In the genomic region with DNA sequence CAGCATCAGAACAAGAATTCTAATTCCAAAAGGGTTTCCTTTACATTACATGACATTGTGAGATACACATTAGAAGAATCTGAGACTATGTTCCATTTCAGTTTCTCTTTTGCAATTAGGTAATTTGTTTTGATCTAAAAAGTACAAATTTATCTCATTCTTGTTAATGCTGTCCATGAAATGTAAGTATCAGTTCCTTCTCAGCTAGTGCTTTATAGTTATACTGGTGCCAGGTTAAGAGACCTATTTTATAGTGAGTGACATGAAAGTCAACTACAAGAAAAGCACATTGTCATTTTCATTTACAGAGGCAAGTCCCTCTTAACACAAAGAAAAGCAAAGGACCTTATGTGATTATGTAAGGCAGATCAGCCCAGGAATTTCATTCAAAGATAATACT, we compare ENCODE assay signal across 17 cellular contexts. TPM values are rescaled to one million over a fixed set of nuclear protein-coding genes. Genes with fewer than 3 reads are reported as not detected.
DNase-seq lines count a peak whose midpoint lies in the region; FAIRE-seq and TF ChIP-seq lines count a peak whose summit lies in the region.
"Had no signal": no experiment of that assay in that cellular context is flagged by ENCODE, and none has a peak within 500 bp of the region (broad histone marks: within the 10 kb centered on the region; RNA-seq: fewer than 3 reads in every experiment).

No MANE protein-coding gene starts in this region.

- no peak for TF ChIP-seq POLR2A in GM12891 (IDR thresholded peaks at IDR 0.05; ENCODE audit: low read depth, low read length)

- no peak for DNase-seq in activated T-cell treated with anti-CD3 and anti-CD28 coated beads, Interleukin-2, amount 50 U/mL, for 24 hours
- no peak for DNase-seq in activated T-cell treated with anti-CD3 and anti-CD28 coated beads, Interleukin-2, amount 50 U/mL, for 1 hour
- DNase-seq in GM12891 (ENCODE audit: insufficient read length, low spot score) (no peak), NCI-H1048 (lab: John Stamatoyannopoulos, UW) (no peak), ecto neural progenitor cell (ENCODE audit: low spot score) (no peak), SIG-M5 treated with dmso at 0.1 percent for 504 hours (lab: John Stamatoyannopoulos, UW; ENCODE audit: unreplicated experiment) (no peak)
- DNase-seq: activated CD8-positive, alpha-beta memory T cell treated with anti-CD3 and anti-CD28 coated beads, Interleukin-2, amount 50 U/mL, for 4 hours; erythroblast; MG63; NCI-H2029; NCI-H524; stomach; uterus; WERI-Rb-1 had no signal

- peaks cover 49% of the 10 kb centered on the region for H3K36me3 ChIP-seq in OCI-LY3 (replicated peaks; ENCODE audit: low read depth, low read length)
- H3K36me3 ChIP-seq: uterus, WERI-Rb-1 had no signal

- no peak overlapping the region for H3K4me3 ChIP-seq in OCI-LY3 (ENCODE audit: low read length)
- H3K4me3 ChIP-seq: MG63, stomach, uterus had no signal

- H3K4me1 Mint-ChIP-seq in activated T-cell treated with anti-CD3 and anti-CD28 coated beads, Interleukin-2, amount 50 U/mL, for 24 hours (ENCODE audit: low read depth): peaks cover 16% of the 10 kb centered on the region

- H3K79me2 ChIP-seq in OCI-LY3 (ENCODE audit: low read length): no peaks in the 10 kb centered on the region

- peaks cover 3% of the 10 kb centered on the region for H3K9me3 Mint-ChIP-seq in activated T-cell treated with anti-CD3 and anti-CD28 coated beads, Interleukin-2, amount 50 U/mL, for 24 hours

- H2AFZ ChIP-seq in OCI-LY3 (ENCODE audit: low read depth, low read length): no peak overlapping the region

- H3K27me3 Mint-ChIP-seq in activated T-cell treated with anti-CD3 and anti-CD28 coated beads, Interleukin-2, amount 50 U/mL, for 24 hours: no peaks in the 10 kb centered on the region

- no peak for TF ChIP-seq CTCF in OCI-LY3 (IDR thresholded peaks at IDR 0.05; ENCODE audit: low read depth, low read length)

- H3K4me3 Mint-ChIP-seq in activated T-cell treated with anti-CD3 and anti-CD28 coated beads, Interleukin-2, amount 50 U/mL, for 24 hours: no peak overlapping the region

- H3K4me2 ChIP-seq in OCI-LY3 (ENCODE audit: low read length): peak overlapping the region; percentile 82

- peak overlapping the region; percentile 95 for H3K27ac ChIP-seq in OCI-LY3 (ENCODE audit: low read length)
- H3K27ac ChIP-seq: uterus, WERI-Rb-1 had no signal

- H4K20me1 ChIP-seq in OCI-LY3 (ENCODE audit: insufficient read depth, low read length): no peaks in the 10 kb centered on the region

- FAIRE-seq in GM12891 (lab: Jason Lieb, UNC) (peak; percentile 72), endometrium (lab: Jason Lieb, UNC) (peak; percentile 12)
- FAIRE-seq: RCC 7860 had no signal

- peak overlapping the region; percentile 44 for H3K9ac ChIP-seq in OCI-LY3 (ENCODE audit: low read length)

- peak overlapping the region; percentile 42 for H3K27ac Mint-ChIP-seq in activated T-cell treated with anti-CD3 and anti-CD28 coated beads, Interleukin-2, amount 50 U/mL, for 24 hours

- no peaks in the 10 kb centered on the region for H3K9me3 ChIP-seq in OCI-LY3 (ENCODE audit: insufficient read depth, low read length)
- H3K9me3 ChIP-seq: MG63, stomach, uterus had no signal

- peaks cover 29% of the 10 kb centered on the region for H3K36me3 Mint-ChIP-seq in activated T-cell treated with anti-CD3 and anti-CD28 coated beads, Interleukin-2, amount 50 U/mL, for 24 hours (ENCODE audit: low read depth)

- H3K4me1 ChIP-seq in OCI-LY3 (ENCODE audit: low read length): peaks cover 66% of the 10 kb centered on the region
- H3K4me1 ChIP-seq: uterus had no signal

- no peaks in the 10 kb centered on the region for H3K27me3 ChIP-seq in OCI-LY3 (ENCODE audit: low read depth, low read length)
- H3K27me3 ChIP-seq: MG63, stomach, uterus had no signal

TF ChIP-seq in GM12891, 5 proteins besides CTCF, POLR2A, EP300 and RAD21:
- TF ChIP-seq POLR2AphosphoS5 (IDR thresholded peaks at IDR 0.05; ENCODE audit: low read depth, low read length) (no peak), SPI1 (IDR thresholded peaks at IDR 0.05; ENCODE audit: low read depth, low read length) (peak; percentile 72)

RNA-seq across cellular contexts. Expression of a gene that starts 43.9 kb away (rescaled TPM):
- 15.5 TPM for polyA plus RNA-seq in GM12891 (2012; ENCODE audit: low read depth, missing spikeins)
